ENCODE assay signal across 21 cellular contexts in the genomic region with DNA sequence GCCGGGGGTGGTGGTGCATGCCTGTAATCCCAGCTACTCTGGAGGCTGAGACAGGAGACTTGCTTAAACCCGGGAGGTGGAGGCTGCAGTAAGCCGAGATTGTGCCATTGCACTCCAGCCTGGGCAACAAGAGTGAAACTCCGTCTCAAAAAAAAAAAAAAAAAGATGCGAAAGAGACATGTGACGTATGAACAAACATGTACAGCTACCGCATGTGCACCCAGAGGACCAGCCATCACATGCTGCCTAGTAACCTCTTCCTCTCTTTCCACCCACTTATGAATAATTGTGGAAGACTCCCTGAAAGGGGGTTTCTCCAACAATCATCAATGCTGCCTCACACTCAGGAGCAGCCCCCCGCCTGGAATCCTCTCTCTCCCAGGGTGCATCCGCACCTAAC. TPM values are rescaled to one million over a fixed set of nuclear protein-coding genes. Genes with fewer than 3 reads are reported as not detected.
A peak's percentile ranks its signal among the peaks of the same experiment; 100 is the strongest.
DNase-seq lines count a peak whose midpoint lies in the region; ATAC-seq lines count a peak whose summit lies in the region.
"Had no signal": no experiment of that assay in that cellular context is flagged by ENCODE, and none has a peak within 500 bp of the region (broad histone marks: within the 10 kb centered on the region; RNA-seq: fewer than 3 reads in every experiment).

No MANE protein-coding gene starts in this region.

- H3K36me3 Mint-ChIP-seq in T-helper 17 cell (ENCODE audit: low read depth) = no peaks in the 10 kb centered on the region
- no peaks in the 10 kb centered on the region for H3K36me3 Mint-ChIP-seq in stimulated activated memory B cell treated with anti-CD40 and anti-IgM and Interleukin-4, amounts not matched to agents 10 μg/mL and 1 μg/mL and 100 μg/mL, for 72 hours
- H3K36me3 Mint-ChIP-seq in activated T-cell treated with anti-CD3 and anti-CD28 coated beads, Interleukin-2, amount 50 U/mL, for 4 hours (ENCODE audit: insufficient read depth) = no peaks in the 10 kb centered on the region
- H3K36me3 Mint-ChIP-seq: CD14-positive monocyte had no signal

- no peak for ATAC-seq in T-helper 17 cell
- ATAC-seq in left lobe of liver = no peak
- ATAC-seq in stimulated activated memory B cell treated with anti-CD40 and anti-IgM and Interleukin-4, amounts not matched to agents 10 μg/mL and 1 μg/mL and 100 μg/mL, for 72 hours = peak; percentile 47
- ATAC-seq in activated T-cell treated with anti-CD3 and anti-CD28 coated beads, Interleukin-2, amount 50 U/mL, for 4 hours = no peak
- ATAC-seq: K562, PC-3, SK-N-SH treated with all-trans-retinoic acid at 6 μM for 48 hours had no signal

- H3K27ac Mint-ChIP-seq in T-helper 17 cell = peak overlapping the region; percentile 43
- H3K27ac Mint-ChIP-seq in stimulated activated memory B cell treated with anti-CD40 and anti-IgM and Interleukin-4, amounts not matched to agents 10 μg/mL and 1 μg/mL and 100 μg/mL, for 72 hours = no peak overlapping the region
- H3K27ac Mint-ChIP-seq: CD14-positive monocyte had no signal

- no peaks in the 10 kb centered on the region for H3K9me3 Mint-ChIP-seq in stimulated activated memory B cell treated with anti-CD40 and anti-IgM and Interleukin-4, amounts not matched to agents 10 μg/mL and 1 μg/mL and 100 μg/mL, for 72 hours
- H3K9me3 Mint-ChIP-seq in activated T-cell treated with anti-CD3 and anti-CD28 coated beads, Interleukin-2, amount 50 U/mL, for 4 hours = no peaks in the 10 kb centered on the region
- H3K9me3 Mint-ChIP-seq: CD14-positive monocyte had no signal

- no peak overlapping the region for H3K4me3 Mint-ChIP-seq in T-helper 17 cell
- H3K4me3 Mint-ChIP-seq in stimulated activated memory B cell treated with anti-CD40 and anti-IgM and Interleukin-4, amounts not matched to agents 10 μg/mL and 1 μg/mL and 100 μg/mL, for 72 hours = no peak overlapping the region
- no peak overlapping the region for H3K4me3 Mint-ChIP-seq in activated T-cell treated with anti-CD3 and anti-CD28 coated beads, Interleukin-2, amount 50 U/mL, for 4 hours

- DNase-seq in CD1c-positive myeloid dendritic cell (ENCODE audit: extremely low spot score) (peak; percentile 24), T-helper 17 cell (no peak), left lobe of liver (ENCODE audit: low spot score) (peak; percentile 18), NCI-H128 (lab: John Stamatoyannopoulos, UW; ENCODE audit: unreplicated experiment) (no peak), DMS153 (lab: John Stamatoyannopoulos, UW) (no peak), RKO (ENCODE audit: low spot score) (no peak)
- no peak for DNase-seq in activated T-cell treated with anti-CD3 and anti-CD28 coated beads, Interleukin-2, amount 50 U/mL, for 4 hours
- DNase-seq: EL, GM23248, HCEC 1CT, NCI-H1105, NCI-H1694, NCI-H510A, NCI-H774, PC-3, SIG-M5 had no signal

- peaks cover 10% of the 10 kb centered on the region for H3K27me3 Mint-ChIP-seq in T-helper 17 cell
- peaks cover 21% of the 10 kb centered on the region for H3K27me3 Mint-ChIP-seq in stimulated activated memory B cell treated with anti-CD40 and anti-IgM and Interleukin-4, amounts not matched to agents 10 μg/mL and 1 μg/mL and 100 μg/mL, for 72 hours
- peaks cover 3% of the 10 kb centered on the region for H3K27me3 Mint-ChIP-seq in activated T-cell treated with anti-CD3 and anti-CD28 coated beads, Interleukin-2, amount 50 U/mL, for 4 hours (ENCODE audit: low read depth)

- no peaks in the 10 kb centered on the region for H3K9me3 ChIP-seq in T-helper 17 cell (ENCODE audit: control insufficient read depth, low read length, poor library complexity, severe bottlenecking)
- H3K9me3 ChIP-seq: Caco-2 had no signal

- H3K4me1 Mint-ChIP-seq in T-helper 17 cell = peaks cover 4% of the 10 kb centered on the region
- H3K4me1 Mint-ChIP-seq in stimulated activated memory B cell treated with anti-CD40 and anti-IgM and Interleukin-4, amounts not matched to agents 10 μg/mL and 1 μg/mL and 100 μg/mL, for 72 hours = peaks cover 50% of the 10 kb centered on the region
- H3K4me1 Mint-ChIP-seq in activated T-cell treated with anti-CD3 and anti-CD28 coated beads, Interleukin-2, amount 50 U/mL, for 4 hours (ENCODE audit: low read depth) = peaks cover 3% of the 10 kb centered on the region

RNA-seq across cellular contexts. Expression of a gene that starts 2.3 kb away (rescaled TPM):
- total RNA-seq in T-helper 17 cell = 1 to 10 TPM; 2.2 to 6.8 TPM
- 208 TPM for total RNA-seq in left lobe of liver
- 1 to 10 TPM; 3.6 to 5.5 (median 5.0) TPM for total RNA-seq in activated T-cell treated with anti-CD3 and anti-CD28 coated beads, Interleukin-2, amount 50 U/mL, for 4 hours
- total RNA-seq: K562 had no signal

Comparison
In these comparisons a context has a peak if more than half of its experiments do, and no peak if none do; other contexts are left out.
1. DNase-seq: peak in CD1c-positive myeloid dendritic cell (single experiment) and left lobe of liver (single experiment); none in T-helper 17 cell (0 of 3), NCI-H128 (single experiment), DMS153 (single experiment), activated T-cell treated with anti-CD3 and anti-CD28 coated beads, Interleukin-2, amount 50 U/mL, for 4 hours (single experiment) and RKO (single experiment).
2. RNA of a gene that starts 2.3 kb away (total RNA-seq): 208 TPM in left lobe of liver (single experiment); 2.2 to 6.8 TPM in T-helper 17 cell and 3.6 to 5.5 TPM in activated T-cell treated with anti-CD3 and anti-CD28 coated beads, Interleukin-2, amount 50 U/mL, for 4 hours; every median in the first group is over 10 times any median in the second.